1 cellular context compared by ENCODE assay signal in the genomic region with DNA sequence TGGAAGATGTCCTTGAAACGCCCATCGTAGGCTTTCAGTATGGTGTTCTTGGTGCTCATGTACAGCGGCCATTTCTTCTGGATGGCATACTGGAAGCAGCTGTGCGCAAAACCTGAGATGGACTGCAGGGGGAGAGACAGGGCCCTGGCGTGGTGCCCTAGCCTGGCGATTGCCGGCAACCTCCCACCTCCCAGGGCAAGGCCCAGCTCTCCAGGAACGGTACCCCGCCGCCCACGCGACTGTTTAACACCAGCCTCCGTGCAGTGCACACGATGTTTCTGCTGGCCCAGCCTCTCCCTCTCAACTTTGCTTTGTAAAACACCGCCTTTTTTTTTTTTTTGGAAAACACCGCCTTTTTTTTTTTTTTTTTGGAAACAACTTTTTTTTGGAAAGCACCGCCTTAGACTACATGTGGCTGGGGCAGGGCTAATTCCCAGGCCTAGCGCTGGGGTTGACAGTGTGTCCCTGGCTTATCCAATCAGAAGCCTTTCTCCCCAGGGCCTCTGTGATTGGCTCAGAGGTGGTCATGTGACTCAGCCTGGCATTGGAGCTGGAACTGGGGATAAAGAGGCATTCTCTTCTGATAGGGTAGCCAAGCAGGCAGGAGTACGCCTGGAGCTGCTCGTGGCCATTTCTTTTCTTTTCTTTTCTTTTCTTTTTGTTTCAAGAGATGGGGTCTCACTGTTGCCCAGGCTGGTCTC.
TF ChIP-seq lines count a peak whose summit lies in the region.

No MANE protein-coding gene starts in this region.

TF ChIP-seq in WTC11, 78 proteins besides CTCF, POLR2A, EP300 and RAD21 (continued from another document):
- TF ChIP-seq HMGXB4 (CRISPR knock-in tag; IDR thresholded peaks at IDR 0.05) = no peak
- no peak for TF ChIP-seq ZNF423 (CRISPR knock-in tag; IDR thresholded peaks at IDR 0.05)
- no peak for TF ChIP-seq CREB1 (CRISPR knock-in tag; IDR thresholded peaks at IDR 0.05)
- peak; percentile 84 for TF ChIP-seq PRDM15 (CRISPR knock-in tag; IDR thresholded peaks at IDR 0.05)
- no peak for TF ChIP-seq OVOL2 (CRISPR knock-in tag; IDR thresholded peaks at IDR 0.05; ENCODE audit: borderline replicate concordance)
- TF ChIP-seq, protein P1, sequence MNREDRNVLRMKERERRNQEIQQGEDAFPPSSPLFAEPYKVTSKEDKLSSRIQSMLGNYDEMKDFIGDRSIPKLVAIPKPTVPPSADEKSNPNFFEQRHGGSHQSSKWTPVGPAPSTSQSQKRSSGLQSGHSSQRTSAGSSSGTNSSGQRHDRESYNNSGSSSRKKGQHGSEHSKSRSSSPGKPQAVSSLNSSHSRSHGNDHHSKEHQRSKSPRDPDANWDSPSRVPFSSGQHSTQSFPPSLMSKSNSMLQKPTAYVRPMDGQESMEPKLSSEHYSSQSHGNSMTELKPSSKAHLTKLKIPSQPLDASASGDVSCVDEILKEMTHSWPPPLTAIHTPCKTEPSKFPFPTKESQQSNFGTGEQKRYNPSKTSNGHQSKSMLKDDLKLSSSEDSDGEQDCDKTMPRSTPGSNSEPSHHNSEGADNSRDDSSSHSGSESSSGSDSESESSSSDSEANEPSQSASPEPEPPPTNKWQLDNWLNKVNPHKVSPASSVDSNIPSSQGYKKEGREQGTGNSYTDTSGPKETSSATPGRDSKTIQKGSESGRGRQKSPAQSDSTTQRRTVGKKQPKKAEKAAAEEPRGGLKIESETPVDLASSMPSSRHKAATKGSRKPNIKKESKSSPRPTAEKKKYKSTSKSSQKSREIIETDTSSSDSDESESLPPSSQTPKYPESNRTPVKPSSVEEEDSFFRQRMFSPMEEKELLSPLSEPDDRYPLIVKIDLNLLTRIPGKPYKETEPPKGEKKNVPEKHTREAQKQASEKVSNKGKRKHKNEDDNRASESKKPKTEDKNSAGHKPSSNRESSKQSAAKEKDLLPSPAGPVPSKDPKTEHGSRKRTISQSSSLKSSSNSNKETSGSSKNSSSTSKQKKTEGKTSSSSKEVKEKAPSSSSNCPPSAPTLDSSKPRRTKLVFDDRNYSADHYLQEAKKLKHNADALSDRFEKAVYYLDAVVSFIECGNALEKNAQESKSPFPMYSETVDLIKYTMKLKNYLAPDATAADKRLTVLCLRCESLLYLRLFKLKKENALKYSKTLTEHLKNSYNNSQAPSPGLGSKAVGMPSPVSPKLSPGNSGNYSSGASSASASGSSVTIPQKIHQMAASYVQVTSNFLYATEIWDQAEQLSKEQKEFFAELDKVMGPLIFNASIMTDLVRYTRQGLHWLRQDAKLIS (CRISPR knock-in tag; IDR thresholded peaks at IDR 0.05; ENCODE audit: borderline replicate concordance) = no peak
- TF ChIP-seq IRF1 (CRISPR knock-in tag; IDR thresholded peaks at IDR 0.05) = no peak
- no peak for TF ChIP-seq E2F5 (CRISPR knock-in tag; IDR thresholded peaks at IDR 0.05)
- TF ChIP-seq NFYB (CRISPR knock-in tag; conservative IDR thresholded peaks at IDR 0.05; ENCODE audit: low read depth) = peak; percentile 49
- TF ChIP-seq, protein P2, sequence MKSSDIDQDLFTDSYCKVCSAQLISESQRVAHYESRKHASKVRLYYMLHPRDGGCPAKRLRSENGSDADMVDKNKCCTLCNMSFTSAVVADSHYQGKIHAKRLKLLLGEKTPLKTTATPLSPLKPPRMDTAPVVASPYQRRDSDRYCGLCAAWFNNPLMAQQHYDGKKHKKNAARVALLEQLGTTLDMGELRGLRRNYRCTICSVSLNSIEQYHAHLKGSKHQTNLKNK (CRISPR knock-in tag; IDR thresholded peaks at IDR 0.05) = no peak
- TF ChIP-seq GTF2I (CRISPR knock-in tag; conservative IDR thresholded peaks at IDR 0.05) = no peak
- TF ChIP-seq NFATC4 (CRISPR knock-in tag; IDR thresholded peaks at IDR 0.05) = no peak
- no peak for TF ChIP-seq RELA (CRISPR knock-in tag; IDR thresholded peaks at IDR 0.05; ENCODE audit: borderline replicate concordance)
